Comparison of ENCODE assay signal across 1 cellular context in genomic region chr16:1330260-1330914, GRCh38.
TF ChIP-seq lines count a peak whose summit lies in the region.

No MANE protein-coding gene starts in this region.

TF ChIP-seq in HepG2, 621 proteins besides CTCF, POLR2A, EP300 and RAD21 (continued from another document):
- TF ChIP-seq, protein P1, sequence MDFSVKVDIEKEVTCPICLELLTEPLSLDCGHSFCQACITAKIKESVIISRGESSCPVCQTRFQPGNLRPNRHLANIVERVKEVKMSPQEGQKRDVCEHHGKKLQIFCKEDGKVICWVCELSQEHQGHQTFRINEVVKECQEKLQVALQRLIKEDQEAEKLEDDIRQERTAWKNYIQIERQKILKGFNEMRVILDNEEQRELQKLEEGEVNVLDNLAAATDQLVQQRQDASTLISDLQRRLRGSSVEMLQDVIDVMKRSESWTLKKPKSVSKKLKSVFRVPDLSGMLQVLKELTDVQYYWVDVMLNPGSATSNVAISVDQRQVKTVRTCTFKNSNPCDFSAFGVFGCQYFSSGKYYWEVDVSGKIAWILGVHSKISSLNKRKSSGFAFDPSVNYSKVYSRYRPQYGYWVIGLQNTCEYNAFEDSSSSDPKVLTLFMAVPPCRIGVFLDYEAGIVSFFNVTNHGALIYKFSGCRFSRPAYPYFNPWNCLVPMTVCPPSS (IDR thresholded peaks at IDR 0.05) = no peak
